ENCODE assay signal across 8 cellular contexts in genomic region chr19:913080-913748, GRCh38. TPM values are rescaled to one million over a fixed set of nuclear protein-coding genes. Genes with fewer than 3 reads are reported as not detected.
DNase-seq lines count a peak whose midpoint lies in the region; ATAC-seq and TF ChIP-seq lines count a peak whose summit lies in the region.

R3HDM4 (minus strand) TSS chr19:913219; CDS start chr19:913157, 62 bp downstream.

- TF ChIP-seq POLR2A in right lobe of liver (IDR thresholded peaks at IDR 0.05): peak; percentile 64

- WGBS in right lobe of liver (ENCODE audit: insufficient coverage, low coverage, low lambda C conversion rate, missing lambda C conversion rate): 1% methylated on average over 35 of the region's 76 CpGs

- H3K9me3 ChIP-seq in BLaER1 treated with 17β-estradiol and CSF1 and Interleukin-3, amounts not matched to agents 10 nM and 100 nM (replicated peaks in 1 of 11): no peaks in the 10 kb centered on the region
- H3K9me3 ChIP-seq in right lobe of liver: no peaks in the 10 kb centered on the region

- peak; percentile 34 to 44 for DNase-seq in NCI-H1930 (lab: John Stamatoyannopoulos, UW)
- peak; percentile 89 for DNase-seq in activated CD4-positive, alpha-beta memory T cell treated with anti-CD3 and anti-CD28 coated beads for 36 hours
- peak; percentile 48 to 88 (median 74) for DNase-seq in dorsolateral prefrontal cortex
- peak; percentile 87 to 89 (median 87) for DNase-seq in right lobe of liver
- DNase-seq in stimulated activated CD4-positive, alpha-beta T cell treated with anti-CD3 and anti-CD28 coated beads, Interleukin-4, amount 100 ng/mL, for 24 hours: peak; percentile 82
- no peak for DNase-seq in cerebellar nuclear complex (lab: John Stamatoyannopoulos, UW)

- H3K36me3 ChIP-seq in BLaER1 treated with 17β-estradiol and CSF1 and Interleukin-3, amounts not matched to agents 10 nM and 100 nM: no peaks in the 10 kb centered on the region
- no peaks in the 10 kb centered on the region for H3K36me3 ChIP-seq in right lobe of liver

- H3K4me3 ChIP-seq in BLaER1 treated with 17β-estradiol and CSF1 and Interleukin-3, amounts not matched to agents 10 nM and 100 nM: peak within 1 kb of the TSS; percentile 68 to 90 (median 82)
- H3K4me3 ChIP-seq in dorsolateral prefrontal cortex: peak within 1 kb of the TSS; percentile 55 to 95 (median 85)
- peak within 1 kb of the TSS; percentile 72 to 74 (median 73) for H3K4me3 ChIP-seq in right lobe of liver

- intact Hi-C loops in activated CD4-positive, alpha-beta memory T cell treated with anti-CD3 and anti-CD28 coated beads for 36 hours (cut with micrococcal nuclease): loop anchor here (10.0 kb wide), 1 partner anchor 248 kb away; the partner anchor contains the start of gene RNF126
- intact Hi-C loops in dorsolateral prefrontal cortex (cut with DNase I) (loop anchor here in 1 of 2 donors (10.0 kb wide), 1 partner anchor 118 kb away; the partner anchor contains the start of gene PTBP1), right lobe of liver (cut with DNase I) (no loop called here)

- ATAC-seq in GM21423 (IDR thresholded peaks at IDR 0.05; ENCODE audit: unreplicated experiment) (peak; percentile 47), right lobe of liver (peak; percentile 86 to 93 (median 88))

- H3K27ac Mint-ChIP-seq in activated CD4-positive, alpha-beta memory T cell treated with anti-CD3 and anti-CD28 coated beads for 36 hours: peak within 1 kb of the TSS; percentile 92

- H3K9me3 Mint-ChIP-seq in activated CD4-positive, alpha-beta memory T cell treated with anti-CD3 and anti-CD28 coated beads for 36 hours: no peaks in the 10 kb centered on the region

- CTCF ChIA-PET in activated CD4-positive, alpha-beta memory T cell treated with anti-CD3 and anti-CD28 coated beads for 36 hours (lab: Charles Lee): interaction anchor here (0.6 to 1.5 kb wide), 2 partner anchors 50 to 281 kb away, joined by 3 to 6 read pairs; no protein-coding TSS in a partner anchor

- peaks cover 40 to 55% (median 50%) of the 10 kb centered on the region in 10 experiments for H3K4me1 ChIP-seq in BLaER1 treated with 17β-estradiol and CSF1 and Interleukin-3, amounts not matched to agents 10 nM and 100 nM
- peaks cover 0 to 13% (median 0%) of the 10 kb centered on the region in 4 donors for H3K4me1 ChIP-seq in right lobe of liver

- H3K27ac ChIP-seq in BLaER1 treated with 17β-estradiol and CSF1 and Interleukin-3, amounts not matched to agents 10 nM and 100 nM: peak within 1 kb of the TSS; percentile 75 to 95 (median 86)
- H3K27ac ChIP-seq in dorsolateral prefrontal cortex (peak within 1 kb of the TSS in 57 of 59 donors; percentile 34 to 94 (median 82)), right lobe of liver (peak within 1 kb of the TSS; percentile 78 to 93 (median 80))

- H3K4me1 Mint-ChIP-seq in activated CD4-positive, alpha-beta memory T cell treated with anti-CD3 and anti-CD28 coated beads for 36 hours (ENCODE audit: low read depth): peaks cover 31% of the 10 kb centered on the region

- H4K20me1 ChIP-seq in BLaER1 treated with 17β-estradiol and CSF1 and Interleukin-3, amounts not matched to agents 10 nM and 100 nM: peaks cover 0 to 48% (median 39%) of the 10 kb centered on the region in 11 experiments; a peak in 19 of 22 replicates

- POLR2A ChIA-PET in activated CD4-positive, alpha-beta memory T cell treated with anti-CD3 and anti-CD28 coated beads for 36 hours (lab: Charles Lee): interaction anchor here (1.9 kb wide), 1 partner anchor 20 kb away, joined by 5 read pairs; the partner anchor contains the start of genes MED16 and RNU6-9

- peaks cover 28 to 46% (median 40%) of the 10 kb centered on the region in 11 experiments for H3K27me3 ChIP-seq in BLaER1 treated with 17β-estradiol and CSF1 and Interleukin-3, amounts not matched to agents 10 nM and 100 nM
- H3K27me3 ChIP-seq in dorsolateral prefrontal cortex (peaks cover 0 to 18% (median 12%) of the 10 kb centered on the region in 45 donors), right lobe of liver (peaks cover 10 to 15% of the 10 kb centered on the region in 2 donors)

- peaks cover 5% of the 10 kb centered on the region for H3K36me3 Mint-ChIP-seq in activated CD4-positive, alpha-beta memory T cell treated with anti-CD3 and anti-CD28 coated beads for 36 hours

- H3K4me2 ChIP-seq in BLaER1 treated with 17β-estradiol and CSF1 and Interleukin-3, amounts not matched to agents 10 nM and 100 nM: peak within 1 kb of the TSS; percentile 85 to 100 (median 94)

- H3K4me3 Mint-ChIP-seq in activated CD4-positive, alpha-beta memory T cell treated with anti-CD3 and anti-CD28 coated beads for 36 hours: peak within 1 kb of the TSS; percentile 80

- peak within 1 kb of the TSS; percentile 80 to 95 (median 88) for H3K9ac ChIP-seq in BLaER1 treated with 17β-estradiol and CSF1 and Interleukin-3, amounts not matched to agents 10 nM and 100 nM

- no peaks in the 10 kb centered on the region for H3K27me3 Mint-ChIP-seq in activated CD4-positive, alpha-beta memory T cell treated with anti-CD3 and anti-CD28 coated beads for 36 hours

- TF ChIP-seq CTCF in dorsolateral prefrontal cortex (IDR thresholded peaks at IDR 0.05 in 54 of 56, conservative IDR thresholded peaks at IDR 0.05 in 2 of 56; ENCODE audit: low read depth in 1 of 56, partially characterized antibody in 56 of 56) (no peak), right lobe of liver (IDR thresholded peaks at IDR 0.05) (no peak)

RNA-seq across cellular contexts. Expression of gene R3HDM4, which starts in this region (rescaled TPM):
- total RNA-seq in activated CD4-positive, alpha-beta memory T cell treated with anti-CD3 and anti-CD28 coated beads for 36 hours: 10 to 100 TPM; 80.4 to 81.4 TPM
- 10 to 100 TPM; 26.1 to 60.5 (median 37.5) TPM for total RNA-seq in dorsolateral prefrontal cortex
- total RNA-seq in right lobe of liver: 10 to 100 TPM; 14.5 to 28.2 (median 20.5) TPM

Comparison
In these comparisons a context has a peak if more than half of its experiments do, and no peak if none do; other contexts are left out.
1. DNase-seq: peak in NCI-H1930 (2 of 2), activated CD4-positive, alpha-beta memory T cell treated with anti-CD3 and anti-CD28 coated beads for 36 hours (single experiment), dorsolateral prefrontal cortex (10 of 10), right lobe of liver (3 of 3) and stimulated activated CD4-positive, alpha-beta T cell treated with anti-CD3 and anti-CD28 coated beads, Interleukin-4, amount 100 ng/mL, for 24 hours (single experiment); none in cerebellar nuclear complex (0 of 2).
2. Peak in every context shown above with its lines, with median percentiles within 50 percentile points of each other: H3K27ac ChIP-seq and H3K4me3 ChIP-seq.